ENCODE assay signal across 6 cellular contexts in the genomic region with DNA sequence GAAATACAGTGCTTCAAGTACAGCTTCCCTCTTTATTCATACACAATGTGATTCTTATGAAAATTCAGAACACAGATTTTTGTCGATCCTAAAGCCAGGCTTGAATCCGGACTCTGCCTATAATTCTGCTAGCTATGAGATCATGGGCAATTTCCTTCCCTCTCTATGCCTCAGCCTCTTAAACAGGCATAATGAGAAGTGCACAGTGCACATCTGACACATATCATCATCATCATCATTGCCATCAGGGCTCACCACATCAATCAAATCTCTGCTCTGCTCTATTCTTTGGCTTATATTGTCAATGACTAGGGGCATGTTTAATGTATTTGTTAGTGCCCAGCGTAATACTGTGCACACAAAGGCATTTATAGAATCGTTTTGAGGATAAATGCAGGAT.
"Had no signal": no experiment of that assay in that cellular context is flagged by ENCODE, and none has a peak within 500 bp of the region (broad histone marks: within the 10 kb centered on the region; RNA-seq: fewer than 3 reads in every experiment).

No MANE protein-coding gene starts in this region.

- H3K9me3 Mint-ChIP-seq: GM23338, H9, IgD-negative memory B cell had no signal

- H3K27me3 Mint-ChIP-seq: IgD-negative memory B cell had no signal

- DNase-seq: H9, HCEC 1CT had no signal

- H3K4me1 Mint-ChIP-seq: IgD-negative memory B cell had no signal

- H3K27ac Mint-ChIP-seq: GM23338, H9, IgD-negative memory B cell had no signal

- H3K4me3 Mint-ChIP-seq: GM23338, H9, IgD-negative memory B cell had no signal

- ATAC-seq: GM23338, HepG2 had no signal

- H3K27ac ChIP-seq: HL-60 had no signal
